1 cellular context compared by ENCODE assay signal in the genomic region with DNA sequence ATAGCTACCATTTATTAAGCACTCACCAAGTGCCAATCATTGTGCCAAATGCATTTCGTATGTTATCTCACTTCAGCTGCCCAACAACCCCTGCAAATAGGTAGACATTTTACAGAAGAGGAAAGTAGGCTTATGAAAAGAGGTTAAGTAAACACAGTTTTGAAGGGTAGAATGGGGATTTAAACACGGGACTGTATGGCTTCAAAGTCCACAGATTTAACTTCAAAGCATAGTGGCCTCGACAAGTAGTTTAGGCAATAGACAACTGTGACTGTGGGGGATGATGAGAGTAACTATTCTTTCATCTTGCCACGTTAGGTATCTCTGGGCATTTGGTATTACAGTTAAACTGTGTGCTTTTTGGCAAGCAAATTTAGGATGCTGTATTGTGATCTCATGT.
TF ChIP-seq lines count a peak whose summit lies in the region.

No MANE protein-coding gene starts in this region.

TF ChIP-seq in HepG2, 621 proteins besides CTCF, POLR2A, EP300 and RAD21 (continued from another document and continues in another):
- TF ChIP-seq ZNF556 (CRISPR knock-in tag; IDR thresholded peaks at IDR 0.05; ENCODE audit: borderline replicate concordance): 0 out of 2 replicates have a peak, but pooled peaks have one; percentile 44
- peak; percentile 66 for TF ChIP-seq TBL1XR1 (IDR thresholded peaks at IDR 0.05; ENCODE audit: borderline replicate concordance, low read length, partially characterized antibody)
- no peak for TF ChIP-seq GTF3A (CRISPR knock-in tag; conservative IDR thresholded peaks at IDR 0.05)
- TF ChIP-seq, protein P1, sequence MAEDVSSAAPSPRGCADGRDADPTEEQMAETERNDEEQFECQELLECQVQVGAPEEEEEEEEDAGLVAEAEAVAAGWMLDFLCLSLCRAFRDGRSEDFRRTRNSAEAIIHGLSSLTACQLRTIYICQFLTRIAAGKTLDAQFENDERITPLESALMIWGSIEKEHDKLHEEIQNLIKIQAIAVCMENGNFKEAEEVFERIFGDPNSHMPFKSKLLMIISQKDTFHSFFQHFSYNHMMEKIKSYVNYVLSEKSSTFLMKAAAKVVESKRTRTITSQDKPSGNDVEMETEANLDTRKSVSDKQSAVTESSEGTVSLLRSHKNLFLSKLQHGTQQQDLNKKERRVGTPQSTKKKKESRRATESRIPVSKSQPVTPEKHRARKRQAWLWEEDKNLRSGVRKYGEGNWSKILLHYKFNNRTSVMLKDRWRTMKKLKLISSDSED (CRISPR knock-in tag; IDR thresholded peaks at IDR 0.05): no peak
- peak; percentile 53; the same call in 1 of the 2 replicates for TF ChIP-seq JUNB (CRISPR knock-in tag; IDR thresholded peaks at IDR 0.05; ENCODE audit: borderline replicate concordance)
- TF ChIP-seq ATF1 (CRISPR knock-in tag; IDR thresholded peaks at IDR 0.05): peak; percentile 60; the same call in 1 of the 2 replicates
- TF ChIP-seq GABPA (IDR thresholded peaks at IDR 0.05; ENCODE audit: low read depth, low read length): no peak
- no peak for TF ChIP-seq GABPA (CRISPR knock-in tag; IDR thresholded peaks at IDR 0.05; ENCODE audit: low read depth)
- TF ChIP-seq KMT2B (CRISPR knock-in tag; IDR thresholded peaks at IDR 0.05): 0 out of 2 replicates have a peak, but pooled peaks have one; percentile 28
- TF ChIP-seq HNF4A (CRISPR knock-in tag; IDR thresholded peaks at IDR 0.05): peak; percentile 100
- peak; percentile 54; the same call in 1 of the 2 replicates for TF ChIP-seq HOXD1 (CRISPR knock-in tag; IDR thresholded peaks at IDR 0.05)
- peak; percentile 81 for TF ChIP-seq PHF5A (CRISPR knock-in tag; IDR thresholded peaks at IDR 0.05; ENCODE audit: low read depth, unreplicated experiment)
- TF ChIP-seq, protein P2, sequence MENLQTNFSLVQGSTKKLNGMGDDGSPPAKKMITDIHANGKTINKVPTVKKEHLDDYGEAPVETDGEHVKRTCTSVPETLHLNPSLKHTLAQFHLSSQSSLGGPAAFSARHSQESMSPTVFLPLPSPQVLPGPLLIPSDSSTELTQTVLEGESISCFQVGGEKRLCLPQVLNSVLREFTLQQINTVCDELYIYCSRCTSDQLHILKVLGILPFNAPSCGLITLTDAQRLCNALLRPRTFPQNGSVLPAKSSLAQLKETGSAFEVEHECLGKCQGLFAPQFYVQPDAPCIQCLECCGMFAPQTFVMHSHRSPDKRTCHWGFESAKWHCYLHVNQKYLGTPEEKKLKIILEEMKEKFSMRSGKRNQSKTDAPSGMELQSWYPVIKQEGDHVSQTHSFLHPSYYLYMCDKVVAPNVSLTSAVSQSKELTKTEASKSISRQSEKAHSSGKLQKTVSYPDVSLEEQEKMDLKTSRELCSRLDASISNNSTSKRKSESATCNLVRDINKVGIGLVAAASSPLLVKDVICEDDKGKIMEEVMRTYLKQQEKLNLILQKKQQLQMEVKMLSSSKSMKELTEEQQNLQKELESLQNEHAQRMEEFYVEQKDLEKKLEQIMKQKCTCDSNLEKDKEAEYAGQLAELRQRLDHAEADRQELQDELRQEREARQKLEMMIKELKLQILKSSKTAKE (CRISPR knock-in tag; IDR thresholded peaks at IDR 0.05; ENCODE audit: borderline replicate concordance): peak; percentile 79
- TF ChIP-seq, protein P3, sequence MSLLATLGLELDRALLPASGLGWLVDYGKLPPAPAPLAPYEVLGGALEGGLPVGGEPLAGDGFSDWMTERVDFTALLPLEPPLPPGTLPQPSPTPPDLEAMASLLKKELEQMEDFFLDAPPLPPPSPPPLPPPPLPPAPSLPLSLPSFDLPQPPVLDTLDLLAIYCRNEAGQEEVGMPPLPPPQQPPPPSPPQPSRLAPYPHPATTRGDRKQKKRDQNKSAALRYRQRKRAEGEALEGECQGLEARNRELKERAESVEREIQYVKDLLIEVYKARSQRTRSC (CRISPR knock-in tag; IDR thresholded peaks at IDR 0.05; ENCODE audit: low read depth): no peak
- TF ChIP-seq, protein P4, sequence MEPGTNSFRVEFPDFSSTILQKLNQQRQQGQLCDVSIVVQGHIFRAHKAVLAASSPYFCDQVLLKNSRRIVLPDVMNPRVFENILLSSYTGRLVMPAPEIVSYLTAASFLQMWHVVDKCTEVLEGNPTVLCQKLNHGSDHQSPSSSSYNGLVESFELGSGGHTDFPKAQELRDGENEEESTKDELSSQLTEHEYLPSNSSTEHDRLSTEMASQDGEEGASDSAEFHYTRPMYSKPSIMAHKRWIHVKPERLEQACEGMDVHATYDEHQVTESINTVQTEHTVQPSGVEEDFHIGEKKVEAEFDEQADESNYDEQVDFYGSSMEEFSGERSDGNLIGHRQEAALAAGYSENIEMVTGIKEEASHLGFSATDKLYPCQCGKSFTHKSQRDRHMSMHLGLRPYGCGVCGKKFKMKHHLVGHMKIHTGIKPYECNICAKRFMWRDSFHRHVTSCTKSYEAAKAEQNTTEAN (CRISPR knock-in tag; conservative IDR thresholded peaks at IDR 0.05): no peak; the same call in 1 of the 2 replicates
- TF ChIP-seq, protein P5, sequence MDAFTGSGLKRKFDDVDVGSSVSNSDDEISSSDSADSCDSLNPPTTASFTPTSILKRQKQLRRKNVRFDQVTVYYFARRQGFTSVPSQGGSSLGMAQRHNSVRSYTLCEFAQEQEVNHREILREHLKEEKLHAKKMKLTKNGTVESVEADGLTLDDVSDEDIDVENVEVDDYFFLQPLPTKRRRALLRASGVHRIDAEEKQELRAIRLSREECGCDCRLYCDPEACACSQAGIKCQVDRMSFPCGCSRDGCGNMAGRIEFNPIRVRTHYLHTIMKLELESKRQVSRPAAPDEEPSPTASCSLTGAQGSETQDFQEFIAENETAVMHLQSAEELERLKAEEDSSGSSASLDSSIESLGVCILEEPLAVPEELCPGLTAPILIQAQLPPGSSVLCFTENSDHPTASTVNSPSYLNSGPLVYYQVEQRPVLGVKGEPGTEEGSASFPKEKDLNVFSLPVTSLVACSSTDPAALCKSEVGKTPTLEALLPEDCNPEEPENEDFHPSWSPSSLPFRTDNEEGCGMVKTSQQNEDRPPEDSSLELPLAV (CRISPR knock-in tag; conservative IDR thresholded peaks at IDR 0.05; ENCODE audit: low read depth): no peak
- TF ChIP-seq ZNF10 (CRISPR knock-in tag; IDR thresholded peaks at IDR 0.05; ENCODE audit: borderline replicate concordance, low read depth): no peak
- no peak for TF ChIP-seq ZNF850 (CRISPR knock-in tag; conservative IDR thresholded peaks at IDR 0.05)
- peak; percentile 69 for TF ChIP-seq ETV5 (CRISPR knock-in tag; IDR thresholded peaks at IDR 0.05; ENCODE audit: borderline replicate concordance)
- TF ChIP-seq HNRNPLL (IDR thresholded peaks at IDR 0.05; ENCODE audit: low read depth, low read length, poor library complexity, severe bottlenecking): no peak
- no peak for TF ChIP-seq ONECUT2 (CRISPR knock-in tag; IDR thresholded peaks at IDR 0.05)
- no peak for TF ChIP-seq ZNF256 (CRISPR knock-in tag; conservative IDR thresholded peaks at IDR 0.05)
- TF ChIP-seq, protein P6, sequence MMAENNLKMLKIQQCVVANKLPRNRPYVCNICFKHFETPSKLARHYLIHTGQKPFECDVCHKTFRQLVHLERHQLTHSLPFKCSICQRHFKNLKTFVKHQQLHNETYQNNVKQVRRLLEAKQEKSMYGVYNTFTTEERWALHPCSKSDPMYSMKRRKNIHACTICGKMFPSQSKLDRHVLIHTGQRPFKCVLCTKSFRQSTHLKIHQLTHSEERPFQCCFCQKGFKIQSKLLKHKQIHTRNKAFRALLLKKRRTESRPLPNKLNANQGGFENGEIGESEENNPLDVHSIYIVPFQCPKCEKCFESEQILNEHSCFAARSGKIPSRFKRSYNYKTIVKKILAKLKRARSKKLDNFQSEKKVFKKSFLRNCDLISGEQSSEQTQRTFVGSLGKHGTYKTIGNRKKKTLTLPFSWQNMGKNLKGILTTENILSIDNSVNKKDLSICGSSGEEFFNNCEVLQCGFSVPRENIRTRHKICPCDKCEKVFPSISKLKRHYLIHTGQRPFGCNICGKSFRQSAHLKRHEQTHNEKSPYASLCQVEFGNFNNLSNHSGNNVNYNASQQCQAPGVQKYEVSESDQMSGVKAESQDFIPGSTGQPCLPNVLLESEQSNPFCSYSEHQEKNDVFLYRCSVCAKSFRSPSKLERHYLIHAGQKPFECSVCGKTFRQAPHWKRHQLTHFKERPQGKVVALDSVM (CRISPR knock-in tag; IDR thresholded peaks at IDR 0.05): 0 out of 2 replicates have a peak, but pooled peaks have one; percentile 25
- no peak for TF ChIP-seq MTA3 (CRISPR knock-in tag; IDR thresholded peaks at IDR 0.05)
- peak; percentile 96 for TF ChIP-seq HHEX (CRISPR knock-in tag; IDR thresholded peaks at IDR 0.05)
- TF ChIP-seq CREM (IDR thresholded peaks at IDR 0.05): peak; percentile 95
- TF ChIP-seq CREM (CRISPR knock-in tag; IDR thresholded peaks at IDR 0.05): no peak
- TF ChIP-seq, protein P7, sequence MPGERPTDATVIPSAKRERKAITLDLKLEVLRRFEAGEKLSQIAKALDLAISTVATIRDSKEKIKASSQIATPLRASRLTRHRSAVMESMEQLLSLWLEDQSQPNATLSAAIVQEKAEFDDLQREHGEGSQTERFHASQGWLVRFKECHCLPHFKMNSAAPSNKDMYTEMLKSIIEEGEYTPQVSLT (CRISPR knock-in tag; IDR thresholded peaks at IDR 0.05; ENCODE audit: borderline replicate concordance, low read depth): no peak
- TF ChIP-seq, protein P8, sequence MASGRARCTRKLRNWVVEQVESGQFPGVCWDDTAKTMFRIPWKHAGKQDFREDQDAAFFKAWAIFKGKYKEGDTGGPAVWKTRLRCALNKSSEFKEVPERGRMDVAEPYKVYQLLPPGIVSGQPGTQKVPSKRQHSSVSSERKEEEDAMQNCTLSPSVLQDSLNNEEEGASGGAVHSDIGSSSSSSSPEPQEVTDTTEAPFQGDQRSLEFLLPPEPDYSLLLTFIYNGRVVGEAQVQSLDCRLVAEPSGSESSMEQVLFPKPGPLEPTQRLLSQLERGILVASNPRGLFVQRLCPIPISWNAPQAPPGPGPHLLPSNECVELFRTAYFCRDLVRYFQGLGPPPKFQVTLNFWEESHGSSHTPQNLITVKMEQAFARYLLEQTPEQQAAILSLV (CRISPR knock-in tag; IDR thresholded peaks at IDR 0.05; ENCODE audit: borderline replicate concordance): no peak
- TF ChIP-seq, protein P9, sequence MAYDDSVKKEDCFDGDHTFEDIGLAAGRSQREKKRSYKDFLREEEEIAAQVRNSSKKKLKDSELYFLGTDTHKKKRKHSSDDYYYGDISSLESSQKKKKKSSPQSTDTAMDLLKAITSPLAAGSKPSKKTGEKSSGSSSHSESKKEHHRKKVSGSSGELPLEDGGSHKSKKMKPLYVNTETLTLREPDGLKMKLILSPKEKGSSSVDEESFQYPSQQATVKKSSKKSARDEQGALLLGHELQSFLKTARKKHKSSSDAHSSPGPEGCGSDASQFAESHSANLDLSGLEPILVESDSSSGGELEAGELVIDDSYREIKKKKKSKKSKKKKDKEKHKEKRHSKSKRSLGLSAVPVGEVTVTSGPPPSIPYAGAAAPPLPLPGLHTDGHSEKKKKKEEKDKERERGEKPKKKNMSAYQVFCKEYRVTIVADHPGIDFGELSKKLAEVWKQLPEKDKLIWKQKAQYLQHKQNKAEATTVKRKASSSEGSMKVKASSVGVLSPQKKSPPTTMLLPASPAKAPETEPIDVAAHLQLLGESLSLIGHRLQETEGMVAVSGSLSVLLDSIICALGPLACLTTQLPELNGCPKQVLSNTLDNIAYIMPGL (CRISPR knock-in tag; IDR thresholded peaks at IDR 0.05; ENCODE audit: borderline replicate concordance in 1 of 2, low read depth in 1 of 2): peak in 1 of 2 experiments; percentile 54; a peak in 1 of 4 replicates
- peak; percentile 97 for TF ChIP-seq LCORL (IDR thresholded peaks at IDR 0.05)
- TF ChIP-seq LCORL (CRISPR knock-in tag; IDR thresholded peaks at IDR 0.05): peak; percentile 97
- peak; percentile 49; the same call in 1 of the 2 replicates for TF ChIP-seq DMAP1 (CRISPR knock-in tag; IDR thresholded peaks at IDR 0.05)
- peak; percentile 39; the same call in 1 of the 2 replicates for TF ChIP-seq ZKSCAN8 (CRISPR knock-in tag; IDR thresholded peaks at IDR 0.05; ENCODE audit: borderline replicate concordance)
- no peak for TF ChIP-seq PRMT3 (CRISPR knock-in tag; IDR thresholded peaks at IDR 0.05; ENCODE audit: borderline replicate concordance, low read depth)
- no peak for TF ChIP-seq RBM39 (IDR thresholded peaks at IDR 0.05; ENCODE audit: low read depth, low read length, poor library complexity, severe bottlenecking)
- TF ChIP-seq FOXO1 (CRISPR knock-in tag; IDR thresholded peaks at IDR 0.05): peak; percentile 90
- TF ChIP-seq, protein P10, sequence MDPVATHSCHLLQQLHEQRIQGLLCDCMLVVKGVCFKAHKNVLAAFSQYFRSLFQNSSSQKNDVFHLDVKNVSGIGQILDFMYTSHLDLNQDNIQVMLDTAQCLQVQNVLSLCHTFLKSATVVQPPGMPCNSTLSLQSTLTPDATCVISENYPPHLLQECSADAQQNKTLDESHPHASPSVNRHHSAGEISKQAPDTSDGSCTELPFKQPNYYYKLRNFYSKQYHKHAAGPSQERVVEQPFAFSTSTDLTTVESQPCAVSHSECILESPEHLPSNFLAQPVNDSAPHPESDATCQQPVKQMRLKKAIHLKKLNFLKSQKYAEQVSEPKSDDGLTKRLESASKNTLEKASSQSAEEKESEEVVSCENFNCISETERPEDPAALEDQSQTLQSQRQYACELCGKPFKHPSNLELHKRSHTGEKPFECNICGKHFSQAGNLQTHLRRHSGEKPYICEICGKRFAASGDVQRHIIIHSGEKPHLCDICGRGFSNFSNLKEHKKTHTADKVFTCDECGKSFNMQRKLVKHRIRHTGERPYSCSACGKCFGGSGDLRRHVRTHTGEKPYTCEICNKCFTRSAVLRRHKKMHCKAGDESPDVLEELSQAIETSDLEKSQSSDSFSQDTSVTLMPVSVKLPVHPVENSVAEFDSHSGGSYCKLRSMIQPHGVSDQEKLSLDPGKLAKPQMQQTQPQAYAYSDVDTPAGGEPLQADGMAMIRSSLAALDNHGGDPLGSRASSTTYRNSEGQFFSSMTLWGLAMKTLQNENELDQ (CRISPR knock-in tag; IDR thresholded peaks at IDR 0.05; ENCODE audit: borderline replicate concordance): no peak
- no peak for TF ChIP-seq ZNF879 (CRISPR knock-in tag; IDR thresholded peaks at IDR 0.05)
- TF ChIP-seq, protein P11, sequence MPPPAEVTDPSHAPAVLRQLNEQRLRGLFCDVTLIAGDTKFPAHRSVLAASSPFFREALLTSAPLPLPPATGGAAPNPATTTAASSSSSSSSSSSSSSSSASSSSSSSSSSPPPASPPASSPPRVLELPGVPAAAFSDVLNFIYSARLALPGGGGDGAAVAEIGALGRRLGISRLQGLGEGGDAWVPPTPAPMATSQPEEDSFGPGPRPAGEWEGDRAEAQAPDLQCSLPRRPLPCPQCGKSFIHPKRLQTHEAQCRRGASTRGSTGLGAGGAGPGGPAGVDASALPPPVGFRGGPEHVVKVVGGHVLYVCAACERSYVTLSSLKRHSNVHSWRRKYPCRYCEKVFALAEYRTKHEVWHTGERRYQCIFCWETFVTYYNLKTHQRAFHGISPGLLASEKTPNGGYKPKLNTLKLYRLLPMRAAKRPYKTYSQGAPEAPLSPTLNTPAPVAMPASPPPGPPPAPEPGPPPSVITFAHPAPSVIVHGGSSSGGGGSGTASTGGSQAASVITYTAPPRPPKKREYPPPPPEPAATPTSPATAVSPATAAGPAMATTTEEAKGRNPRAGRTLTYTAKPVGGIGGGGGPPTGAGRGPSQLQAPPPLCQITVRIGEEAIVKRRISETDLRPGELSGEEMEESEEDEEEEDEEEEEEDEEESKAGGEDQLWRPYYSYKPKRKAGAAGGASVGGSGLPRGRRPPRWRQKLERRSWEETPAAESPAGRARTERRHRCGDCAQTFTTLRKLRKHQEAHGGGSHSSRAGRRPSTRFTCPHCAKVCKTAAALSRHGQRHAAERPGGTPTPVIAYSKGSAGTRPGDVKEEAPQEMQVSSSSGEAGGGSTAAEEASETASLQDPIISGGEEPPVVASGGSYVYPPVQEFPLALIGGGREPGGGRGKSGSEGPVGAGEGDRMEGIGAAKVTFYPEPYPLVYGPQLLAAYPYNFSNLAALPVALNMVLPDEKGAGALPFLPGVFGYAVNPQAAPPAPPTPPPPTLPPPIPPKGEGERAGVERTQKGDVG (CRISPR knock-in tag; IDR thresholded peaks at IDR 0.05; ENCODE audit: borderline replicate concordance): no peak
- no peak for TF ChIP-seq RFX1 (IDR thresholded peaks at IDR 0.05)
- TF ChIP-seq ZNF484 (CRISPR knock-in tag; IDR thresholded peaks at IDR 0.05; ENCODE audit: borderline replicate concordance, low read depth): no peak
- TF ChIP-seq MED13 (CRISPR knock-in tag; IDR thresholded peaks at IDR 0.05): peak; percentile 74; the same call in 1 of the 2 replicates
